ENCODE assay signal across 7 cellular contexts in genomic region chr13:80131204-80131603, GRCh38.
DNase-seq lines count a peak whose midpoint lies in the region; ATAC-seq and TF ChIP-seq lines count a peak whose summit lies in the region.

No MANE protein-coding gene starts in this region.

- 12 to 33% methylated on average over 4 of the region's 4 CpGs for WGBS in lung, 2 donors
- 5 to 7% methylated on average over 4 of the region's 4 CpGs for WGBS in upper lobe of left lung, 2 donors

- DNase-seq in NCI-H510A (lab: John Stamatoyannopoulos, UW) (peak; percentile 32), dedifferentiated amniotic fluid mesenchymal stem cell (ENCODE audit: extremely low spot score) (peak; percentile 36), lung (ENCODE audit: low spot score) (peak; percentile 82), upper lobe of left lung (peak; percentile 49 to 87), mesenteric fat pad (ENCODE audit: low spot score) (no peak)
- DNase-seq in activated CD4-positive, CD25-positive, alpha-beta regulatory T cell (lab: John Stamatoyannopoulos, UW) = no peak

- no peak for TF ChIP-seq EP300 in upper lobe of left lung (IDR thresholded peaks at IDR 0.05)

- H3K4me1 ChIP-seq in lung (ENCODE audit: control insufficient read depth in 2 of 2, insufficient read depth in 2 of 2, low read length in 2 of 2) (peaks cover 0 to 8% of the 10 kb centered on the region in 2 donors), upper lobe of left lung (peaks cover 12 to 30% (median 26%) of the 10 kb centered on the region in 4 donors)

- no peaks in the 10 kb centered on the region for H3K27me3 ChIP-seq in lung (ENCODE audit: control insufficient read depth, insufficient read depth)
- H3K27me3 ChIP-seq in upper lobe of left lung = no peaks in the 10 kb centered on the region

- no peaks in the 10 kb centered on the region for H3K9me3 ChIP-seq in lung (ENCODE audit: control insufficient read depth in 2 of 2, insufficient read depth in 1 of 2, low read length in 1 of 2)
- H3K9me3 ChIP-seq in upper lobe of left lung = no peaks in the 10 kb centered on the region

- no peak overlapping the region for H3K4me3 ChIP-seq in lung
- H3K4me3 ChIP-seq in upper lobe of left lung = peak overlapping the region in 3 of 4 donors; percentile 25 to 38 (median 34)

- ATAC-seq in lung (ENCODE audit: insufficient read depth, low FRiP score) (peak; percentile 66), upper lobe of left lung (ENCODE audit: low FRiP score in 2 of 2) (peak; percentile 60 to 70), HG03520 (IDR thresholded peaks at IDR 0.05; ENCODE audit: unreplicated experiment) (no peak)

- H3K27ac ChIP-seq in lung (ENCODE audit: low read depth in 1 of 2, low read length in 1 of 2) (peak overlapping the region in 1 of 2 donors; percentile 80), upper lobe of left lung (peak overlapping the region; percentile 50 to 83 (median 62))

- no peak for TF ChIP-seq POLR2A in upper lobe of left lung (IDR thresholded peaks at IDR 0.05)

- TF ChIP-seq CTCF in lung (IDR thresholded peaks at IDR 0.05; ENCODE audit: control extremely low read depth, extremely low read depth) = no peak
- TF ChIP-seq CTCF in upper lobe of left lung (IDR thresholded peaks at IDR 0.05) = no peak

- H3K36me3 ChIP-seq in lung (ENCODE audit: control insufficient read depth in 2 of 2, insufficient read depth in 2 of 2, low read length in 2 of 2) = no peaks in the 10 kb centered on the region
- H3K36me3 ChIP-seq in upper lobe of left lung = no peaks in the 10 kb centered on the region

Comparison
In these comparisons a context has a peak if more than half of its experiments do, and no peak if none do; other contexts are left out.
1. DNase-seq: peak in NCI-H510A (single experiment), dedifferentiated amniotic fluid mesenchymal stem cell (single experiment), lung (single experiment) and upper lobe of left lung (2 of 2); none in activated CD4-positive, CD25-positive, alpha-beta regulatory T cell (0 of 4) and mesenteric fat pad (single experiment).